In genomic region chr2:169495310-169495928, GRCh38 we compare ENCODE assay signal across 30 cellular contexts. TPM values are rescaled to one million over a fixed set of nuclear protein-coding genes. Genes with fewer than 3 reads are reported as not detected.
"Had no signal": no experiment of that assay in that cellular context is flagged by ENCODE, and none has a peak within 500 bp of the region (broad histone marks: within the 10 kb centered on the region; RNA-seq: fewer than 3 reads in every experiment).

No MANE protein-coding gene starts in this region.

- H3K4me1 ChIP-seq: ascending aorta, breast epithelium, colonic mucosa, esophagus squamous epithelium had no signal

- H3K36me3 ChIP-seq: breast epithelium, cardiac muscle cell, colonic mucosa had no signal

- H3K9me3 Mint-ChIP-seq: activated CD4-positive, alpha-beta memory T cell treated with anti-CD3 and anti-CD28 coated beads for 36 hours; activated CD4-positive, alpha-beta T cell treated with anti-CD3 and anti-CD28 coated beads, Interleukin-2, amount 10 ng/mL, durations not matched to agents 24 days and 14 days; activated naive CD4-positive, alpha-beta T cell treated with anti-CD3 and anti-CD28 coated beads for 36 hours; activated naive CD4-positive, alpha-beta T cell treated with anti-CD3 and anti-CD28 coated beads, Interleukin-2, amount 50 U/mL, for 24 hours; activated naive CD8-positive, alpha-beta T cell treated with anti-CD3 and anti-CD28 coated beads, Interleukin-2, amount 10 ng/mL, durations not matched to agents 7 days and 5 days; activated T-helper 1 cell treated with anti-CD3 and anti-CD28 coated beads, Interleukin-12 subunit alpha, Interleukin-12 subunit beta, Interleukin-2, Interleukin-4 antibody, amounts not matched to agents 30 ng/mL and 10 ng/mL and 1 ng/mL, durations not matched to agents 14 hours and 24 hours and 36 hours; activated T-helper 2 cell treated with anti-CD3 and anti-CD28 coated beads, Interferon-gamma antibody, Interleukin-2, Interleukin-4, amounts not matched to agents 10 μg/mL and 5 μg/mL and 100 μg/mL, durations not matched to agents 14 hours and 24 hours and 36 hours had no signal

- DNase-seq: activated CD4-positive, alpha-beta memory T cell treated with anti-CD3 and anti-CD28 coated beads for 36 hours; activated CD4-positive, alpha-beta T cell treated with anti-CD3 and anti-CD28 coated beads for 36 hours; activated CD4-positive, alpha-beta T cell treated with anti-CD3 and anti-CD28 coated beads, Interleukin-2, amount 10 ng/mL, durations not matched to agents 24 days and 14 days; activated CD4-positive, CD25-positive, alpha-beta regulatory T cell; activated CD4-positive, CD25-positive, alpha-beta regulatory T cell treated with anti-CD3 and anti-CD28 coated beads, Interleukin-2, amount 50 U/mL, for 72 hours; activated CD8-positive, alpha-beta memory T cell treated with anti-CD3 and anti-CD28 coated beads, Interleukin-2, amount 10 ng/mL, durations not matched to agents 7 days and 5 days; activated CD8-positive, alpha-beta memory T cell treated with anti-CD3 and anti-CD28 coated beads, Interleukin-2, amount 50 U/mL, for 4 hours; activated CD8-positive, alpha-beta T cell treated with anti-CD3 and anti-CD28 coated beads, Interleukin-2, amount 10 ng/mL, durations not matched to agents 7 days and 5 days; activated effector memory CD4-positive, alpha-beta T cell treated with anti-CD3 and anti-CD28 coated beads, Interleukin-2, amount 50 U/mL, for 16 hours; activated naive CD4-positive, alpha-beta T cell treated with anti-CD3 and anti-CD28 coated beads for 36 hours; activated naive CD8-positive, alpha-beta T cell treated with anti-CD3 and anti-CD28 coated beads, Interleukin-2, amount 10 ng/mL, durations not matched to agents 7 days and 5 days; activated T-cell treated with anti-CD3 and anti-CD28 coated beads, Interleukin-2, amount 50 U/mL, for 1 hour; activated T-cell treated with anti-CD3 and anti-CD28 coated beads, Interleukin-2, amount 50 U/mL, for 48 hours; central memory CD4-positive, alpha-beta T cell; cerebellar nuclear complex; colonic mucosa; effector CD8-positive, alpha-beta T cell; esophagus squamous epithelium; foreskin melanocyte; head of caudate nucleus; T-helper 1 cell; T-helper 17 cell had no signal

- H3K36me3 Mint-ChIP-seq: activated CD4-positive, alpha-beta memory T cell treated with anti-CD3 and anti-CD28 coated beads for 36 hours; activated naive CD8-positive, alpha-beta T cell treated with anti-CD3 and anti-CD28 coated beads, Interleukin-2, amount 10 ng/mL, durations not matched to agents 7 days and 5 days had no signal

- H3K27me3 ChIP-seq: ascending aorta, breast epithelium, cardiac muscle cell, colonic mucosa, esophagus squamous epithelium had no signal

- H3K27ac Mint-ChIP-seq: activated CD4-positive, alpha-beta memory T cell treated with anti-CD3 and anti-CD28 coated beads for 36 hours; activated CD4-positive, alpha-beta T cell treated with anti-CD3 and anti-CD28 coated beads for 36 hours; activated CD4-positive, alpha-beta T cell treated with anti-CD3 and anti-CD28 coated beads, Interleukin-2, amount 10 ng/mL, durations not matched to agents 24 days and 14 days; activated CD8-positive, alpha-beta memory T cell treated with anti-CD3 and anti-CD28 coated beads, Interleukin-2, amount 10 ng/mL, durations not matched to agents 7 days and 5 days; activated CD8-positive, alpha-beta T cell treated with anti-CD3 and anti-CD28 coated beads, Interleukin-2, amount 10 ng/mL, durations not matched to agents 7 days and 5 days; activated naive CD4-positive, alpha-beta T cell treated with anti-CD3 and anti-CD28 coated beads for 36 hours; activated naive CD4-positive, alpha-beta T cell treated with anti-CD3 and anti-CD28 coated beads, Interleukin-2, amount 50 U/mL, for 24 hours; activated naive CD8-positive, alpha-beta T cell treated with anti-CD3 and anti-CD28 coated beads, Interleukin-2, amount 10 ng/mL, durations not matched to agents 7 days and 5 days; activated T-helper 1 cell treated with anti-CD3 and anti-CD28 coated beads, Interleukin-12 subunit alpha, Interleukin-12 subunit beta, Interleukin-2, Interleukin-4 antibody, amounts not matched to agents 30 ng/mL and 10 ng/mL and 1 ng/mL, durations not matched to agents 14 hours and 24 hours and 36 hours; activated T-helper 2 cell treated with anti-CD3 and anti-CD28 coated beads, Interferon-gamma antibody, Interleukin-2, Interleukin-4, amounts not matched to agents 10 μg/mL and 5 μg/mL and 100 μg/mL, durations not matched to agents 14 hours and 24 hours and 36 hours; brain; T-helper 17 cell had no signal

- ATAC-seq: activated CD4-positive, alpha-beta T cell treated with anti-CD3 and anti-CD28 coated beads for 36 hours; activated CD8-positive, alpha-beta memory T cell treated with anti-CD3 and anti-CD28 coated beads, Interleukin-2, amount 10 ng/mL, durations not matched to agents 7 days and 5 days; activated CD8-positive, alpha-beta T cell treated with anti-CD3 and anti-CD28 coated beads, Interleukin-2, amount 10 ng/mL, durations not matched to agents 7 days and 5 days; T-helper 17 cell had no signal

- H3K4me3 ChIP-seq: ascending aorta, breast epithelium, cardiac muscle cell, colonic mucosa, esophagus squamous epithelium had no signal

- H3K27ac ChIP-seq: ascending aorta, breast epithelium, cardiac muscle cell, colonic mucosa, epithelial cell of prostate, esophagus squamous epithelium had no signal

- H3K27me3 Mint-ChIP-seq: activated CD4-positive, alpha-beta memory T cell treated with anti-CD3 and anti-CD28 coated beads for 36 hours; activated CD4-positive, alpha-beta T cell treated with anti-CD3 and anti-CD28 coated beads for 36 hours; activated CD4-positive, alpha-beta T cell treated with anti-CD3 and anti-CD28 coated beads, Interleukin-2, amount 10 ng/mL, durations not matched to agents 24 days and 14 days; activated CD8-positive, alpha-beta memory T cell treated with anti-CD3 and anti-CD28 coated beads, Interleukin-2, amount 10 ng/mL, durations not matched to agents 7 days and 5 days; activated naive CD4-positive, alpha-beta T cell treated with anti-CD3 and anti-CD28 coated beads, Interleukin-2, amount 50 U/mL, for 24 hours; activated naive CD8-positive, alpha-beta T cell treated with anti-CD3 and anti-CD28 coated beads, Interleukin-2, amount 10 ng/mL, durations not matched to agents 7 days and 5 days; brain; T-helper 17 cell had no signal

- H3K4me1 Mint-ChIP-seq: activated CD4-positive, alpha-beta T cell treated with anti-CD3 and anti-CD28 coated beads for 36 hours; activated CD4-positive, alpha-beta T cell treated with anti-CD3 and anti-CD28 coated beads, Interleukin-2, amount 10 ng/mL, durations not matched to agents 24 days and 14 days; activated CD8-positive, alpha-beta memory T cell treated with anti-CD3 and anti-CD28 coated beads, Interleukin-2, amount 10 ng/mL, durations not matched to agents 7 days and 5 days; activated naive CD4-positive, alpha-beta T cell treated with anti-CD3 and anti-CD28 coated beads, Interleukin-2, amount 50 U/mL, for 24 hours; activated naive CD8-positive, alpha-beta T cell treated with anti-CD3 and anti-CD28 coated beads, Interleukin-2, amount 10 ng/mL, durations not matched to agents 7 days and 5 days; brain; T-helper 17 cell had no signal

- H3K4me3 Mint-ChIP-seq: activated CD4-positive, alpha-beta memory T cell treated with anti-CD3 and anti-CD28 coated beads for 36 hours; activated CD4-positive, alpha-beta T cell treated with anti-CD3 and anti-CD28 coated beads for 36 hours; activated CD4-positive, alpha-beta T cell treated with anti-CD3 and anti-CD28 coated beads, Interleukin-2, amount 10 ng/mL, durations not matched to agents 24 days and 14 days; activated CD8-positive, alpha-beta memory T cell treated with anti-CD3 and anti-CD28 coated beads, Interleukin-2, amount 10 ng/mL, durations not matched to agents 7 days and 5 days; activated CD8-positive, alpha-beta T cell treated with anti-CD3 and anti-CD28 coated beads, Interleukin-2, amount 10 ng/mL, durations not matched to agents 7 days and 5 days; activated naive CD4-positive, alpha-beta T cell treated with anti-CD3 and anti-CD28 coated beads for 36 hours; activated naive CD4-positive, alpha-beta T cell treated with anti-CD3 and anti-CD28 coated beads, Interleukin-2, amount 50 U/mL, for 24 hours; activated naive CD8-positive, alpha-beta T cell treated with anti-CD3 and anti-CD28 coated beads, Interleukin-2, amount 10 ng/mL, durations not matched to agents 7 days and 5 days; activated T-helper 1 cell treated with anti-CD3 and anti-CD28 coated beads, Interleukin-12 subunit alpha, Interleukin-12 subunit beta, Interleukin-2, Interleukin-4 antibody, amounts not matched to agents 30 ng/mL and 10 ng/mL and 1 ng/mL, durations not matched to agents 14 hours and 24 hours and 36 hours; brain; T-helper 17 cell had no signal

- H3K9me3 ChIP-seq: ascending aorta, breast epithelium, colonic mucosa, esophagus squamous epithelium had no signal

RNA-seq across cellular contexts. Expression of gene KLHL41, which starts 14.1 kb away (rescaled TPM):
- total RNA-seq: activated CD8-positive, alpha-beta T cell treated with anti-CD3 and anti-CD28 coated beads, Interleukin-2, amount 10 ng/mL, durations not matched to agents 7 days and 5 days; activated naive CD4-positive, alpha-beta T cell treated with anti-CD3 and anti-CD28 coated beads for 36 hours; activated T-helper 1 cell treated with anti-CD3 and anti-CD28 coated beads, Interleukin-12 subunit alpha, Interleukin-12 subunit beta, Interleukin-2, Interleukin-4 antibody, amounts not matched to agents 30 ng/mL and 10 ng/mL and 1 ng/mL, durations not matched to agents 14 hours and 24 hours and 36 hours; activated T-helper 2 cell treated with anti-CD3 and anti-CD28 coated beads, Interferon-gamma antibody, Interleukin-2, Interleukin-4, amounts not matched to agents 10 μg/mL and 5 μg/mL and 100 μg/mL, durations not matched to agents 14 hours and 24 hours and 36 hours; T-helper 17 cell had no signal
